23 cellular contexts compared by ENCODE assay signal in genomic region chr3:134468519-134468918, GRCh38. TPM values are rescaled to one million over a fixed set of nuclear protein-coding genes. Genes with fewer than 3 reads are reported as not detected.
DNase-seq lines count a peak whose midpoint lies in the region; ATAC-seq, FAIRE-seq and TF ChIP-seq lines count a peak whose summit lies in the region.
"Had no signal": no experiment of that assay in that cellular context is flagged by ENCODE, and none has a peak within 500 bp of the region (broad histone marks: within the 10 kb centered on the region; RNA-seq: fewer than 3 reads in every experiment).

No MANE protein-coding gene starts in this region.

- H3K27me3 Mint-ChIP-seq in nephron (ENCODE audit: low read depth), result no peaks in the 10 kb centered on the region
- no peaks in the 10 kb centered on the region for H3K27me3 Mint-ChIP-seq in progenitor cell of endocrine pancreas
- H3K27me3 Mint-ChIP-seq: CD4-positive, CD25-positive, alpha-beta regulatory T cell had no signal

- TF ChIP-seq CTCF in K562 (IDR thresholded peaks at IDR 0.05 in 2 of 3, conservative IDR thresholded peaks at IDR 0.05 in 1 of 3; ENCODE audit: insufficient read depth in 2 of 3, low read depth in 1 of 3, low read length in 3 of 3) (no peak), nephron (IDR thresholded peaks at IDR 0.05; ENCODE audit: unreplicated experiment in 3 of 3) (no peak), progenitor cell of endocrine pancreas (IDR thresholded peaks at IDR 0.05; ENCODE audit: unreplicated experiment) (no peak), osteoblast (IDR thresholded peaks at IDR 0.05; ENCODE audit: extremely low read depth, low read depth, low read length) (no peak)

- no peak for TF ChIP-seq RAD21 in K562 (CRISPR knock-in tag; conservative IDR thresholded peaks at IDR 0.05 in 1 of 2, IDR thresholded peaks at IDR 0.05 in 1 of 2)

- no peaks in the 10 kb centered on the region for H3K79me2 ChIP-seq in K562 (ENCODE audit: control insufficient read depth, insufficient read depth, low read length)
- no peaks in the 10 kb centered on the region for H3K79me2 ChIP-seq in osteoblast (ENCODE audit: insufficient read depth, low read length)

- TF ChIP-seq EP300 in K562 (IDR thresholded peaks at IDR 0.05; ENCODE audit: low read length), result no peak

- no peak for TF ChIP-seq POLR2A in K562 (conservative IDR thresholded peaks at IDR 0.05)

- POLR2A ChIA-PET in K562 (lab: Yijun Ruan, JAX), result no interaction called here

- CTCF ChIA-PET in K562 (lab: Yijun Ruan, JAX; ENCODE audit: low intra/inter-chr PET ratio), result no interaction called here

- intact Hi-C loops in K562 (cut with micrococcal nuclease), result no loop called here

- FAIRE-seq in G401.6 (lab: Jason Lieb, UNC) (peak; percentile 17), K562 (lab: Jason Lieb, UNC) (no peak)
- FAIRE-seq: GM12892, GM18507, H54 had no signal

- H3K9me3 ChIP-seq in SK-N-MC (ENCODE audit: low read depth, low read length) (no peaks in the 10 kb centered on the region), K562 (replicated peaks; ENCODE audit: control insufficient read depth, insufficient read depth, low read depth, low read length) (no peaks in the 10 kb centered on the region), osteoblast (ENCODE audit: low read depth, low read length) (no peaks in the 10 kb centered on the region)
- H3K9me3 ChIP-seq: BE2C had no signal

- H4K20me1 ChIP-seq in K562 (replicated peaks; ENCODE audit: control insufficient read depth, insufficient read depth, low read length), result no peaks in the 10 kb centered on the region; the same call in 1 of the 2 replicates
- no peaks in the 10 kb centered on the region for H4K20me1 ChIP-seq in osteoblast (ENCODE audit: insufficient read depth, low read length)

- peaks cover 48% of the 10 kb centered on the region for H3K4me1 Mint-ChIP-seq in nephron
- H3K4me1 Mint-ChIP-seq in progenitor cell of endocrine pancreas (ENCODE audit: low read depth), result peaks cover 11% of the 10 kb centered on the region
- H3K4me1 Mint-ChIP-seq: CD8-positive, alpha-beta memory T cell had no signal

- no peaks in the 10 kb centered on the region for H3K9me1 ChIP-seq in K562 (ENCODE audit: control insufficient read depth, insufficient read depth, low read length)

- 18% methylated on average over 4 of the region's 4 CpGs for WGBS in K562 (ENCODE audit: insufficient coverage, low coverage, missing lambda C conversion rate)

- H3K4me3 Mint-ChIP-seq in nephron, result no peak overlapping the region
- H3K4me3 Mint-ChIP-seq in progenitor cell of endocrine pancreas (ENCODE audit: low read depth), result no peak overlapping the region
- H3K4me3 Mint-ChIP-seq: CD4-positive, CD25-positive, alpha-beta regulatory T cell; CD8-positive, alpha-beta memory T cell; GM23338 had no signal

- no peaks in the 10 kb centered on the region for H3K9me3 Mint-ChIP-seq in nephron
- H3K9me3 Mint-ChIP-seq in progenitor cell of endocrine pancreas (ENCODE audit: low read depth), result no peaks in the 10 kb centered on the region
- H3K9me3 Mint-ChIP-seq: CD4-positive, CD25-positive, alpha-beta regulatory T cell; CD8-positive, alpha-beta memory T cell; GM23338 had no signal

- H3K27ac Mint-ChIP-seq in nephron (peak overlapping the region; percentile 4 to 13 (median 6)), progenitor cell of endocrine pancreas (no peak overlapping the region)
- H3K27ac Mint-ChIP-seq: CD4-positive, CD25-positive, alpha-beta regulatory T cell; GM23338 had no signal

- no TSS peak for BruUV-seq in K562 (replicated peaks; lab: Mats Ljungman, UMichigan)

- no peak for ATAC-seq in K562
- ATAC-seq: GM23338, HCT116 had no signal

- H3K27me3 ChIP-seq in K562 (ENCODE audit: control insufficient read depth in 2 of 2, insufficient read depth in 2 of 2, low read length in 2 of 2), result peaks cover 0 to 13% of the 10 kb centered on the region in 2 experiments; a peak in 4 of 5 replicates
- H3K27me3 ChIP-seq in osteoblast (ENCODE audit: insufficient read depth, low read length), result no peaks in the 10 kb centered on the region
- H3K27me3 ChIP-seq: BE2C had no signal

- no peak overlapping the region for H3K4me2 ChIP-seq in K562 (ENCODE audit: insufficient read depth, low read length)
- H3K4me2 ChIP-seq in osteoblast (ENCODE audit: insufficient read depth, low read length), result no peak overlapping the region
- H3K4me2 ChIP-seq: GM23338 had no signal

- H3K9ac ChIP-seq in SK-N-MC (ENCODE audit: insufficient read length) (peak overlapping the region; percentile 17), K562 (ENCODE audit: insufficient read depth in 1 of 2, low read depth in 2 of 2, low read length in 2 of 2) (no peak overlapping the region)

- DNase-seq in SK-N-MC (ENCODE audit: low read depth, low spot score) (no peak), K562 (ENCODE audit: extremely low read depth in 1 of 4, low spot score in 3 of 4) (no peak), progenitor cell of endocrine pancreas (ENCODE audit: low spot score, unreplicated experiment) (no peak), mesenteric fat pad (ENCODE audit: low spot score) (no peak), osteoblast (ENCODE audit: insufficient read length, low spot score, missing footprints) (no peak)
- DNase-seq: ACHN; BE2C; C1 segment of cervical spinal cord; CD4-positive, CD25-positive, alpha-beta regulatory T cell; CD8-positive, alpha-beta memory T cell; COR-L47; DMS 273 treated with DMSO at 0.1 percent for 48 hours; DMS53; DND-41; EL; GDM1 had no signal

- H3K27ac ChIP-seq in SK-N-MC (peak overlapping the region; percentile 52), K562 (ENCODE audit: extremely low read depth, low read depth, low read length) (no peak overlapping the region), osteoblast (ENCODE audit: low read depth, low read length) (no peak overlapping the region)

- H3K36me3 Mint-ChIP-seq in nephron (ENCODE audit: low read depth) (no peaks in the 10 kb centered on the region), progenitor cell of endocrine pancreas (ENCODE audit: insufficient read depth) (no peaks in the 10 kb centered on the region)

- in situ Hi-C loops in K562 (cut with MboI), result no loop called here

- H3K4me3 ChIP-seq in SK-N-MC, result peak overlapping the region; percentile 44
- H3K4me3 ChIP-seq in K562, result no peak overlapping the region
- no peak overlapping the region for H3K4me3 ChIP-seq in osteoblast (ENCODE audit: insufficient read depth, low read length)
- H3K4me3 ChIP-seq: GM23338 had no signal

- no peaks in the 10 kb centered on the region for H3K36me3 ChIP-seq in SK-N-MC (ENCODE audit: insufficient read depth, low read length)
- no peaks in the 10 kb centered on the region for H3K36me3 ChIP-seq in K562 (ENCODE audit: control insufficient read depth, insufficient read depth, low read length)
- no peaks in the 10 kb centered on the region for H3K36me3 ChIP-seq in osteoblast (ENCODE audit: insufficient read depth, low read length)

- H3K4me1 ChIP-seq in K562 (replicated peaks in 1 of 2; ENCODE audit: control insufficient read depth in 2 of 2, insufficient read depth in 2 of 2, low read length in 2 of 2) (no peaks in the 10 kb centered on the region), osteoblast (ENCODE audit: insufficient read depth, low read length) (peaks cover 41% of the 10 kb centered on the region)
- H3K4me1 ChIP-seq: BE2C had no signal

- H2AFZ ChIP-seq in K562 (ENCODE audit: low read depth, low read length), result no peak overlapping the region
- no peak overlapping the region for H2AFZ ChIP-seq in osteoblast (ENCODE audit: low read length)
- H2AFZ ChIP-seq: GM23338 had no signal

TF ChIP-seq in K562, 482 proteins besides CTCF, POLR2A, EP300 and RAD21 (continues in another document):
- TF ChIP-seq ZNF316 (IDR thresholded peaks at IDR 0.05), result peak; percentile 77
- TF ChIP-seq SMAD3 (CRISPR knock-in tag; conservative IDR thresholded peaks at IDR 0.05), result no peak

RNA-seq across cellular contexts. Expression of gene ANAPC13, which starts 17.3 kb away (rescaled TPM):
- 11.6 and 26.9 TPM in 2 replicates for total RNA-seq in K562 (2011; cell fraction: chromatin; rRNA removed; ENCODE audit: low replicate concordance)
- 13.7 and 14.3 TPM in 2 replicates for total RNA-seq in K562 (2011; cell fraction: nucleolus; rRNA removed)
- 21.5 and 33.0 TPM in 2 replicates for total RNA-seq in K562 (2011; cell fraction: nucleoplasm; rRNA removed)
- total RNA-seq in K562 (2014; rRNA removed), result 48.5 and 48.9 TPM in 2 replicates
- total RNA-seq in K562 (2014; rRNA removed; fragmentation: Illumina TruSeq; extraction: Trizol), result 68.5 and 72.8 TPM in 2 replicates
- total RNA-seq in K562 (2015; rRNA removed; fragmentation: Illumina TruSeq; extraction: Trizol), result 54.9 and 55.2 TPM in 2 replicates
- total RNA-seq in K562 (2021), result 49.2 and 53.0 TPM in 2 replicates
- 77.8 and 112 TPM in 2 replicates for polyA plus RNA-seq in K562 (2011; rRNA removed)
- polyA plus RNA-seq in K562 (2011; cell fraction: cytosol; rRNA removed), result 18.9 and 47.3 TPM in 2 replicates
- polyA plus RNA-seq in K562 (2011; cell fraction: nucleus; rRNA removed), result 16.0 and 26.7 TPM in 2 replicates
- polyA plus RNA-seq in K562 (2012), result 55.7 and 76.5 TPM in 2 replicates
- 104 and 126 TPM in 2 replicates for polyA plus RNA-seq in K562 (2014; fragmentation: Illumina TruSeq; extraction: Trizol)
- 100 to 1,000 TPM; 198 to 238 TPM for polyA plus RNA-seq in K562 (2014; fragmentation: Nextera tagmentation; extraction: Ambion mirVana)
- 67.7 and 69.9 TPM in 2 replicates for polyA plus RNA-seq in K562 (2014; rRNA removed)
- 64.4 and 69.2 TPM in 2 replicates for polyA minus RNA-seq in K562 (2011; rRNA and poly(A)+ RNA removed)
- 15.7 and 25.5 TPM in 2 replicates for polyA minus RNA-seq in K562 (2011; cell fraction: cytosol; rRNA and poly(A)+ RNA removed)
- polyA minus RNA-seq in K562 (2011; cell fraction: nucleus; rRNA and poly(A)+ RNA removed), result 12.0 and 21.7 TPM in 2 replicates
- total RNA-seq in progenitor cell of endocrine pancreas, result 63.9 and 67.0 TPM in 2 replicates
- 51.1 TPM for total RNA-seq in mesenteric fat pad
- 68.4 and 77.5 TPM in 2 replicates for total RNA-seq in osteoblast

RNA-seq across cellular contexts. Expression of gene CEP63, which starts 17.3 kb away (rescaled TPM):
- 6.8 and 23.9 TPM in 2 replicates for total RNA-seq in K562 (2011; cell fraction: chromatin; rRNA removed; ENCODE audit: low replicate concordance)
- total RNA-seq in K562 (2011; cell fraction: nucleolus; rRNA removed), result 5.3 and 7.5 TPM in 2 replicates
- 14.5 and 19.8 TPM in 2 replicates for total RNA-seq in K562 (2011; cell fraction: nucleoplasm; rRNA removed)
- total RNA-seq in K562 (2014; rRNA removed), result 14.8 and 17.8 TPM in 2 replicates
- 10.6 and 13.8 TPM in 2 replicates for total RNA-seq in K562 (2014; rRNA removed; fragmentation: Illumina TruSeq; extraction: Trizol)
- 13.2 and 14.2 TPM in 2 replicates for total RNA-seq in K562 (2015; rRNA removed; fragmentation: Illumina TruSeq; extraction: Trizol)
- 6.7 and 7.4 TPM in 2 replicates for total RNA-seq in K562 (2021)
- polyA plus RNA-seq in K562 (2011; rRNA removed), result 6.6 and 7.4 TPM in 2 replicates
- 3.4 and 3.7 TPM in 2 replicates for polyA plus RNA-seq in K562 (2011; cell fraction: cytosol; rRNA removed)
- 4.2 and 5.0 TPM in 2 replicates for polyA plus RNA-seq in K562 (2011; cell fraction: nucleus; rRNA removed)
- 9.2 and 11.8 TPM in 2 replicates for polyA plus RNA-seq in K562 (2012)
- 12.1 and 12.9 TPM in 2 replicates for polyA plus RNA-seq in K562 (2014; fragmentation: Illumina TruSeq; extraction: Trizol)
- 1 to 10 TPM; 5.1 to 5.6 TPM for polyA plus RNA-seq in K562 (2014; fragmentation: Nextera tagmentation; extraction: Ambion mirVana)
- polyA plus RNA-seq in K562 (2014; rRNA removed), result 9.0 and 11.6 TPM in 2 replicates
- 9.0 and 12.2 TPM in 2 replicates for polyA minus RNA-seq in K562 (2011; rRNA and poly(A)+ RNA removed)
- 4.6 and 4.8 TPM in 2 replicates for polyA minus RNA-seq in K562 (2011; cell fraction: cytosol; rRNA and poly(A)+ RNA removed)
- 13.2 and 22.9 TPM in 2 replicates for polyA minus RNA-seq in K562 (2011; cell fraction: nucleus; rRNA and poly(A)+ RNA removed)
- 24.7 and 25.7 TPM in 2 replicates for total RNA-seq in progenitor cell of endocrine pancreas
- total RNA-seq in mesenteric fat pad, result 27.3 TPM
- total RNA-seq in osteoblast, result 15.9 and 42.4 TPM in 2 replicates
